In the genomic region with DNA sequence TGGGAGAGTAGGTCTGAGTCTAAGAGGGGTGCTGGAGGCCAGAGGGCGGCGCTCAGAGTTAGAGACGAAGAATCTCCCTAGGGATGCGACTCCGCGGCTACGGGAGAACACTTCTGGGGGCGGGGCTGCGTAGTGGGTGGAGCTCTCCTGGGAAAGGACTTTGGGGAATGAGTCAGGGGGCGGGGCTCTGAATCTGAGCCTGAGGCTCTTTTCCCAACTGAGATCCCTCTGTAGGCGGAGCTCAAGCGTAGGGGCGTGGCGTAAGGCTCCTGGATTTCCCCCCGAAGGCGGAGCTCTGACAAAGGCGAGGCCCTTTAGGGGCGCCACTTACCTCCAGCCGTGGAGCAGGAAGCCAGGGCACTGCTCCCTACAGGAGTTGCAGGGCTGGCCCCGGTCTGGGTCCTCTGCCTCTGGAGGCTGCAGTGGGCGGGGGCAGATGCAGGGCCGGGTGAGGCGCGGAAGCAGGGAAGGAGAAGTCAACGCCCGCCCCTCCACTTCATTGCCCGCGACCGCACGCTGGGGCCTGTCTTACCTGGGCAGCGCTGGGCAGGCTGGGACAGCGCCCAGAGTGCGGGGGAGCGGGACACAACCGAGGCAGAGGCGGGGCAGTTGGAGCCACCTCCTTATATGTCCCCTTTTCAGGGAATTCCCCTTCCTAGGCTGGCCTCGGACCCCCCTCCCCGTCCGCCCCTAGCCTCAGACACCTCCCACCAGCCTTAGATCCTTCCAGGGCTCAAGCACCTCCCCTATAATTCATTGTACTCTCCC, we compare ENCODE assay signal across 8 cellular contexts. TPM values are rescaled to one million over a fixed set of nuclear protein-coding genes. Genes with fewer than 3 reads are reported as not detected.
DNase-seq lines count a peak whose midpoint lies in the region; TF ChIP-seq lines count a peak whose summit lies in the region.

No MANE protein-coding gene starts in this region.

- H3K9me3 Mint-ChIP-seq in activated CD4-positive, alpha-beta T cell treated with anti-CD3 and anti-CD28 coated beads, Interleukin-2, amount 10 ng/mL, durations not matched to agents 24 days and 14 days, result no peaks in the 10 kb centered on the region

- peak; percentile 79 for DNase-seq in activated CD4-positive, alpha-beta T cell treated with anti-CD3 and anti-CD28 coated beads, Interleukin-2, amount 10 ng/mL, durations not matched to agents 24 days and 14 days
- no peak for DNase-seq in activated CD4-positive, alpha-beta T cell treated with anti-CD3 and anti-CD28 coated beads, Interleukin-2, amount 50 U/mL, for 1 hour
- DNase-seq in HL-60 (ENCODE audit: low read depth in 1 of 2, low spot score in 1 of 2) (peak in 1 of 2 experiments; percentile 48), Peyer's patch (peak; percentile 55 to 94 (median 90)), cardiac fibroblast (ENCODE audit: low read depth in 2 of 2) (peak; percentile 92 to 93), iris pigment epithelial cell (ENCODE audit: low read depth) (peak; percentile 84), GDM1 (lab: John Stamatoyannopoulos, UW) (no peak)
- DNase-seq in stimulated activated CD4-positive, alpha-beta T cell treated with anti-CD3 and anti-CD28 coated beads, Interleukin-15, amount 100 ng/mL, for 24 hours, result peak; percentile 65

- H3K4me1 Mint-ChIP-seq in activated CD4-positive, alpha-beta T cell treated with anti-CD3 and anti-CD28 coated beads, Interleukin-2, amount 10 ng/mL, durations not matched to agents 24 days and 14 days, result peaks cover 15% of the 10 kb centered on the region

- no peaks in the 10 kb centered on the region for H3K9me3 ChIP-seq in Peyer's patch

- peak overlapping the region; percentile 72 for H3K4me3 ChIP-seq in HL-60 (replicated peaks; ENCODE audit: insufficient read depth, low read length)
- peak overlapping the region; percentile 21 to 63 (median 55) for H3K4me3 ChIP-seq in Peyer's patch
- peak overlapping the region; percentile 64 to 66 for H3K4me3 ChIP-seq in cardiac fibroblast (replicated peaks in 1 of 2; ENCODE audit: low read depth in 2 of 2, low read length in 2 of 2)

- H3K4me3 Mint-ChIP-seq in activated CD4-positive, alpha-beta T cell treated with anti-CD3 and anti-CD28 coated beads, Interleukin-2, amount 10 ng/mL, durations not matched to agents 24 days and 14 days, result peak overlapping the region; percentile 92

- TF ChIP-seq CTCF in HL-60 (IDR thresholded peaks at IDR 0.05; ENCODE audit: insufficient read depth, low read length) (no peak), Peyer's patch (IDR thresholded peaks at IDR 0.05) (no peak), cardiac fibroblast (IDR thresholded peaks at IDR 0.05; ENCODE audit: low read depth, low read length) (no peak)

- peak overlapping the region; percentile 89 for H3K27ac Mint-ChIP-seq in activated CD4-positive, alpha-beta T cell treated with anti-CD3 and anti-CD28 coated beads, Interleukin-2, amount 10 ng/mL, durations not matched to agents 24 days and 14 days

- H3K36me3 ChIP-seq in Peyer's patch, result peaks cover 0 to 7% (median 0%) of the 10 kb centered on the region in 3 donors

- intact Hi-C loops in activated CD4-positive, alpha-beta T cell treated with anti-CD3 and anti-CD28 coated beads, Interleukin-2, amount 10 ng/mL, durations not matched to agents 24 days and 14 days (cut with micrococcal nuclease), result no loop called here

- H3K27ac ChIP-seq in HL-60 (replicated peaks) (no peak overlapping the region), Peyer's patch (peak overlapping the region; percentile 49 to 83 (median 74))

- peaks cover 0 to 6% (median 0%) of the 10 kb centered on the region in 4 donors for H3K4me1 ChIP-seq in Peyer's patch

- peak; percentile 70 to 74 for TF ChIP-seq POLR2A in Peyer's patch (IDR thresholded peaks at IDR 0.05)

- H3K27me3 ChIP-seq in HL-60 (ENCODE audit: insufficient read depth, poor library complexity, severe bottlenecking) (no peaks in the 10 kb centered on the region), Peyer's patch (no peaks in the 10 kb centered on the region)

- no peaks in the 10 kb centered on the region for H3K27me3 Mint-ChIP-seq in activated CD4-positive, alpha-beta T cell treated with anti-CD3 and anti-CD28 coated beads, Interleukin-2, amount 10 ng/mL, durations not matched to agents 24 days and 14 days

- peaks cover 19% of the 10 kb centered on the region for H3K36me3 Mint-ChIP-seq in activated CD4-positive, alpha-beta T cell treated with anti-CD3 and anti-CD28 coated beads, Interleukin-2, amount 10 ng/mL, durations not matched to agents 24 days and 14 days (ENCODE audit: low read depth)

RNA-seq across cellular contexts. Expression of a gene that starts 1.7 kb away (rescaled TPM):
- total RNA-seq in activated CD4-positive, alpha-beta T cell treated with anti-CD3 and anti-CD28 coated beads, Interleukin-2, amount 10 ng/mL, durations not matched to agents 24 days and 14 days, result 21.9 and 22.7 TPM in 2 replicates
- 10 to 100 TPM; 22.5 to 47.0 (median 26.8) TPM for total RNA-seq in Peyer's patch

RNA-seq across cellular contexts. Expression of a gene that starts 12.8 kb away (rescaled TPM):
- 84.4 and 91.4 TPM in 2 replicates for total RNA-seq in activated CD4-positive, alpha-beta T cell treated with anti-CD3 and anti-CD28 coated beads, Interleukin-2, amount 10 ng/mL, durations not matched to agents 24 days and 14 days
- 10 to 100 TPM; 16.1 to 36.6 (median 30.8) TPM for total RNA-seq in Peyer's patch

RNA-seq across cellular contexts. Expression of a gene that starts 15.5 kb away (rescaled TPM):
- 4.9 and 5.3 TPM in 2 replicates for total RNA-seq in activated CD4-positive, alpha-beta T cell treated with anti-CD3 and anti-CD28 coated beads, Interleukin-2, amount 10 ng/mL, durations not matched to agents 24 days and 14 days
- 10 to 100 TPM in 1 of 4 donors, 1 to 10 TPM in 2, not detected in 1; 5.5 to 11.0 (median 6.7) TPM for total RNA-seq in Peyer's patch

RNA-seq across cellular contexts. Expression of a gene that starts 21.9 kb away (rescaled TPM):
- total RNA-seq in activated CD4-positive, alpha-beta T cell treated with anti-CD3 and anti-CD28 coated beads, Interleukin-2, amount 10 ng/mL, durations not matched to agents 24 days and 14 days, result 0.96 and 1.1 TPM in 2 replicates
- 10 to 100 TPM in 2 of 4 donors, 1 to 10 TPM in 1, not detected in 1; 5.8 to 14.4 (median 11.6) TPM for total RNA-seq in Peyer's patch

RNA-seq across cellular contexts. Expression of a gene that starts 48.7 kb away (rescaled TPM):
- total RNA-seq in activated CD4-positive, alpha-beta T cell treated with anti-CD3 and anti-CD28 coated beads, Interleukin-2, amount 10 ng/mL, durations not matched to agents 24 days and 14 days, result 0.07 and 0.14 TPM in 2 replicates
- total RNA-seq in Peyer's patch, result 1 to 10 TPM; 1.7 to 2.8 (median 2.3) TPM

Comparison
In these comparisons a context has a peak if more than half of its experiments do, and no peak if none do; other contexts are left out.
1. DNase-seq: peak in activated CD4-positive, alpha-beta T cell treated with anti-CD3 and anti-CD28 coated beads, Interleukin-2, amount 10 ng/mL, durations not matched to agents 24 days and 14 days (single experiment), Peyer's patch (3 of 3), cardiac fibroblast (2 of 2), iris pigment epithelial cell (single experiment) and stimulated activated CD4-positive, alpha-beta T cell treated with anti-CD3 and anti-CD28 coated beads, Interleukin-15, amount 100 ng/mL, for 24 hours (single experiment); none in activated CD4-positive, alpha-beta T cell treated with anti-CD3 and anti-CD28 coated beads, Interleukin-2, amount 50 U/mL, for 1 hour (single experiment) and GDM1 (single experiment).
2. Peak in every context shown above with its lines, with median percentiles within 50 percentile points of each other: H3K4me3 ChIP-seq.